In the genomic region with DNA sequence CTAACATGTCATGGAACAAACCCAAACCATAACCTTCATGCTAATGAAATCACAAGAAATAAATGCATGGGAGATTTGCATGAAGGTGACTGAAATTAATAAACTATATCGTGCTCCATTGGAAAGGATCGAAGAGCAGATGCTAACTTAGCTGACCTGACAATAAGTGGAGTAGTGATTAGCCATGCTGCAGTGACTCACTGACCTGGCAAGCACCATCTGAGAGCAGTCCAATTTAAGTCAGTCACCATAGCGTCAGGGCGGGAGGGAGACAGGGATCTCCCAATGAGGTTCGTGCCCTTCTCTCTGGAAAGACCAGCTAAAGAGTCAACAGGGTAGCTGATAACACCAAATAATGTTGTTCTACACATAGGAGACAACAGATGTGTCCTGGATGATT, we compare ENCODE assay signal across 19 cellular contexts. TPM values are rescaled to one million over a fixed set of nuclear protein-coding genes. Genes with fewer than 3 reads are reported as not detected.
A peak's percentile ranks its signal among the peaks of the same experiment; 100 is the strongest.
DNase-seq lines count a peak whose midpoint lies in the region; FAIRE-seq and TF ChIP-seq lines count a peak whose summit lies in the region.
"Had no signal": no experiment of that assay in that cellular context is flagged by ENCODE, and none has a peak within 500 bp of the region (broad histone marks: within the 10 kb centered on the region; RNA-seq: fewer than 3 reads in every experiment).

No MANE protein-coding gene starts in this region.

- H3K4me1 ChIP-seq in small intestine (ENCODE audit: control insufficient read depth in 2 of 2, insufficient read depth in 1 of 2, low read depth in 1 of 2, low read length in 1 of 2), result no peaks in the 10 kb centered on the region
- H3K4me1 ChIP-seq: uterus had no signal

- FAIRE-seq in small intestine (lab: Jason Lieb, UNC), result no peak
- FAIRE-seq: GM12891 had no signal

- in situ Hi-C loops in astrocyte of the spinal cord (cut with HindIII; ENCODE audit: low sequenced_read_pairs), result no loop called here

- peaks cover 78% of the 10 kb centered on the region for H3K27me3 Mint-ChIP-seq in type B pancreatic cell

- no peak overlapping the region for H3K27ac Mint-ChIP-seq in type B pancreatic cell
- H3K27ac Mint-ChIP-seq: T-cell had no signal

- DNase-seq in DMS 273 treated with DMSO at 0.1 percent for 48 hours (lab: John Stamatoyannopoulos, UW) (peak; percentile 31), LHCN-M2 (ENCODE audit: low read depth) (peak; percentile 45), astrocyte of the spinal cord (ENCODE audit: low read depth, low spot score) (peak; percentile 65), lung microvascular endothelial cell (ENCODE audit: low read depth in 2 of 2) (peak; percentile 26 to 42), small intestine (no peak), type B pancreatic cell (ENCODE audit: extremely low spot score, unreplicated experiment) (no peak), HuH-7.5 (ENCODE audit: low spot score) (no peak), NCI-H146 treated with DMSO at 0.1 percent for 48 hours (lab: John Stamatoyannopoulos, UW; ENCODE audit: unreplicated experiment) (no peak)
- DNase-seq: activated CD4-positive, CD25-positive, alpha-beta regulatory T cell; activated naive CD4-positive, alpha-beta T cell treated with Interleukin-2 at 50 U/mL for 16 hours; foreskin melanocyte; Karpas-422; NCI-H1436 treated with DMSO at 0.1 percent for 48 hours; stimulated activated naive CD4-positive, alpha-beta T cell treated with Interleukin-2 at 50 U/mL for 16 hours; T-cell; uterus had no signal

- peaks cover 0 to 3% of the 10 kb centered on the region in 2 donors for H3K27me3 ChIP-seq in small intestine (ENCODE audit: control insufficient read depth in 2 of 2, insufficient read depth in 2 of 2, low read length in 2 of 2)
- H3K27me3 ChIP-seq: uterus had no signal

- TF ChIP-seq CTCF in astrocyte of the spinal cord (IDR thresholded peaks at IDR 0.05; ENCODE audit: low read depth, low read length), result no peak
- TF ChIP-seq CTCF in type B pancreatic cell (conservative IDR thresholded peaks at IDR 0.05), result no peak

- H3K36me3 Mint-ChIP-seq in type B pancreatic cell, result no peaks in the 10 kb centered on the region
- H3K36me3 Mint-ChIP-seq: T-cell had no signal

- H3K9me3 ChIP-seq in small intestine (ENCODE audit: control insufficient read depth, low read depth), result no peaks in the 10 kb centered on the region
- H3K9me3 ChIP-seq: uterus had no signal

- 61 to 68% (median 65%) methylated on average over 5 of the region's 5 CpGs for WGBS in small intestine, 3 donors

- H3K4me3 ChIP-seq in astrocyte of the spinal cord (ENCODE audit: low read depth, low read length) (no peak overlapping the region), small intestine (ENCODE audit: low read depth in 1 of 2, low read length in 2 of 2) (no peak overlapping the region)
- H3K4me3 ChIP-seq: skin epidermis, uterus had no signal

- H3K27ac ChIP-seq in small intestine (ENCODE audit: low read depth in 1 of 2, low read length in 1 of 2), result no peak overlapping the region
- H3K27ac ChIP-seq: skin epidermis, uterus had no signal

- no peaks in the 10 kb centered on the region for H3K36me3 ChIP-seq in small intestine (ENCODE audit: control insufficient read depth in 2 of 2, insufficient read depth in 2 of 2, low read length in 2 of 2)
- H3K36me3 ChIP-seq: uterus had no signal

- no peaks in the 10 kb centered on the region for H3K9me3 Mint-ChIP-seq in type B pancreatic cell
- H3K9me3 Mint-ChIP-seq: T-cell had no signal

- H3K4me1 Mint-ChIP-seq in type B pancreatic cell (ENCODE audit: unreplicated experiment), result no peaks in the 10 kb centered on the region
- H3K4me1 Mint-ChIP-seq: T-cell had no signal

- H3K4me3 Mint-ChIP-seq in type B pancreatic cell, result no peak overlapping the region
- H3K4me3 Mint-ChIP-seq: T-cell had no signal

RNA-seq across cellular contexts. Expression of a gene that starts 21.5 kb away (rescaled TPM):
- not detected in 2 replicates for total RNA-seq in LHCN-M2 (2014; rRNA removed)
- not detected for polyA plus RNA-seq in LHCN-M2 (2012)
- not detected in 2 replicates for total RNA-seq in lung microvascular endothelial cell
- polyA plus RNA-seq in small intestine, result not detected
- total RNA-seq in type B pancreatic cell (ENCODE audit: low replicate concordance), result 1.4 TPM in 1 of 2 replicates, not detected in the other
- total RNA-seq: mesenteric fat pad, T-cell, uterus had no signal

RNA-seq across cellular contexts. Expression of a gene that starts 22.7 kb away (rescaled TPM):
- total RNA-seq in LHCN-M2 (2014; rRNA removed) (not detected in 2 replicates), lung microvascular endothelial cell (not detected in 2 replicates), type B pancreatic cell (ENCODE audit: low replicate concordance) (2.0 and 2.8 TPM in 2 replicates)
- polyA plus RNA-seq in LHCN-M2 (2012), result not detected
- polyA plus RNA-seq in small intestine, result not detected
- total RNA-seq: mesenteric fat pad, T-cell, uterus had no signal

Comparison
In these comparisons a context has a peak if more than half of its experiments do, and no peak if none do; other contexts are left out.
1. DNase-seq: peak in DMS 273 treated with DMSO at 0.1 percent for 48 hours (single experiment), LHCN-M2 (single experiment), astrocyte of the spinal cord (single experiment) and lung microvascular endothelial cell (2 of 2); none in small intestine (single experiment), type B pancreatic cell (single experiment), HuH-7.5 (single experiment) and NCI-H146 treated with DMSO at 0.1 percent for 48 hours (single experiment).